Comparison of ENCODE assay signal across 22 cellular contexts in genomic region chr16:57873218-57873617, GRCh38.
DNase-seq lines count a peak whose midpoint lies in the region; ATAC-seq, FAIRE-seq and TF ChIP-seq lines count a peak whose summit lies in the region.
"Had no signal": no experiment of that assay in that cellular context is flagged by ENCODE, and none has a peak within 500 bp of the region (broad histone marks: within the 10 kb centered on the region; RNA-seq: fewer than 3 reads in every experiment).

No MANE protein-coding gene starts in this region.

- no peak overlapping the region for H4K5ac ChIP-seq in H1 (ENCODE audit: insufficient read length, low read depth, low read length)

- H3K9ac ChIP-seq in H1 (replicated peaks in 1 of 4; ENCODE audit: extremely low read depth in 1 of 4, low read depth in 3 of 4, low read length in 3 of 4): no peak overlapping the region
- H3K9ac ChIP-seq: BLaER1 had no signal

- no peak overlapping the region for H2AK5ac ChIP-seq in H1 (ENCODE audit: low read depth, low read length)

- H3K56ac ChIP-seq in H1 (replicated peaks; ENCODE audit: insufficient read length, low read depth, low read length): no peak overlapping the region

- WGBS in H1 (ENCODE audit: extremely low coverage in 1 of 2, insufficient coverage in 1 of 2, insufficient read length in 1 of 2, insufficient replicate concordance in 2 of 2, low coverage in 1 of 2, low lambda C conversion rate in 2 of 2, missing lambda C conversion rate in 1 of 2), 2 experiments: 19% methylated on average over 11 of the region's 11 CpGs; no CpG with 5 or more reads in 1 of the 2 experiments
- WGBS in spleen, 5 donors: 32 to 49% (median 37%) methylated on average over 11 of the region's 11 CpGs
- 19 to 33% (median 24%) methylated on average over 11 of the region's 11 CpGs for WGBS in heart left ventricle, 4 donors

- CTCF ChIA-PET in H1 (lab: Charles Lee; ENCODE audit: partially characterized antibody) (interaction anchor here (0.8 to 2.2 kb wide), 7 partner anchors 8 to 102 kb away, joined by 3 to 10 read pairs (median 5); no protein-coding TSS in a partner anchor), Caco-2 (lab: Charles Lee) (interaction anchor here (0.9 kb wide), 1 partner anchor 10 kb away, joined by 3 read pairs; no protein-coding TSS in a partner anchor)

- no peaks in the 10 kb centered on the region for H3K9me3 Mint-ChIP-seq in Caco-2 (ENCODE audit: unreplicated experiment)
- H3K9me3 Mint-ChIP-seq: natural killer cell had no signal

- no peaks in the 10 kb centered on the region for H3K27me3 ChIP-seq in H1 (replicated peaks in 1 of 4; ENCODE audit: control insufficient read depth in 3 of 4, extremely low read depth in 1 of 4, insufficient read depth in 3 of 4, low read length in 3 of 4)
- H3K27me3 ChIP-seq in spleen (replicated peaks in 1 of 7): peaks cover 0 to 31% (median 0%) of the 10 kb centered on the region in 7 donors
- H3K27me3 ChIP-seq in heart left ventricle: peaks cover 0 to 23% (median 6%) of the 10 kb centered on the region in 9 donors
- no peaks in the 10 kb centered on the region for H3K27me3 ChIP-seq in Caco-2 (replicated peaks; ENCODE audit: control insufficient read depth, insufficient read depth, low read length)
- H3K27me3 ChIP-seq: BLaER1, hepatocyte, upper lobe of left lung had no signal

- intact Hi-C loops in spleen (cut with DNase I; ENCODE audit: low total_unique reads) (no loop called here), heart left ventricle (cut with DNase I) (no loop called here), Caco-2 (cut with micrococcal nuclease; ENCODE audit: unreplicated experiment) (no loop called here)

- H2AFZ ChIP-seq in H1 (ENCODE audit: low read length): no peak overlapping the region
- H2AFZ ChIP-seq: hepatocyte had no signal

- H3K14ac ChIP-seq in H1 (ENCODE audit: insufficient read length): no peak overlapping the region

- no peak for ATAC-seq in heart left ventricle
- ATAC-seq: natural killer cell had no signal

- peak; percentile 89 for FAIRE-seq in H1 (lab: Jason Lieb, UNC)
- FAIRE-seq: bronchial epithelial cell had no signal

- H3K79me1 ChIP-seq in H1 (ENCODE audit: low read depth, low read length): no peaks in the 10 kb centered on the region

- no peaks in the 10 kb centered on the region for H3K27me3 Mint-ChIP-seq in Caco-2 (ENCODE audit: insufficient read depth, unreplicated experiment)

- no peak for TF ChIP-seq POLR2A in H1 (IDR thresholded peaks at IDR 0.05; ENCODE audit: control extremely low read depth in 1 of 2, low read depth in 2 of 2, low read length in 2 of 2)
- no peak for TF ChIP-seq POLR2A in spleen (IDR thresholded peaks at IDR 0.05)
- TF ChIP-seq POLR2A in heart left ventricle (IDR thresholded peaks at IDR 0.05): no peak

- peak overlapping the region; percentile 44 to 55 for H3K4me2 ChIP-seq in H1 (ENCODE audit: insufficient read depth in 1 of 2, low read depth in 2 of 2, low read length in 2 of 2)
- H3K4me2 ChIP-seq: BLaER1, hepatocyte had no signal

- no peak overlapping the region for H3K27ac Mint-ChIP-seq in Caco-2 (ENCODE audit: unreplicated experiment)
- H3K27ac Mint-ChIP-seq: natural killer cell had no signal

- no peaks in the 10 kb centered on the region; the same call in 1 of the 2 replicates for H3K23me2 ChIP-seq in H1 (ENCODE audit: low read depth, low read length)

- H3K23ac ChIP-seq in H1 (ENCODE audit: insufficient read length): no peak overlapping the region

- H3K27ac ChIP-seq in H1 (ENCODE audit: low read depth, low read length): no peak overlapping the region
- no peak overlapping the region for H3K27ac ChIP-seq in spleen
- no peak overlapping the region for H3K27ac ChIP-seq in heart left ventricle
- H3K27ac ChIP-seq: BLaER1, hepatocyte, stomach, upper lobe of left lung had no signal

- 0 out of 3 replicates have a peak, but pooled peaks of 1 of the 2 experiments have one; percentile 65 for TF ChIP-seq EP300 in H1 (IDR thresholded peaks at IDR 0.05; ENCODE audit: borderline replicate concordance in 1 of 2, low read depth in 2 of 2, low read length in 2 of 2)

- POLR2A ChIA-PET in H1 (lab: Charles Lee; ENCODE audit: partially characterized antibody) (interaction anchor here (0.6 to 2.2 kb wide), 3 partner anchors 10 to 63 kb away, joined by 3 to 5 read pairs (median 4); no protein-coding TSS in a partner anchor), Caco-2 (lab: Charles Lee) (no interaction called here)

- H3K9me3 ChIP-seq in H1 (ENCODE audit: insufficient read depth in 2 of 2, low read depth in 1 of 2, low read length in 1 of 2) (no peaks in the 10 kb centered on the region; a peak in 1 of 4 replicates), spleen (no peaks in the 10 kb centered on the region), heart left ventricle (no peaks in the 10 kb centered on the region), Caco-2 (no peaks in the 10 kb centered on the region)
- H3K9me3 ChIP-seq: BLaER1, stomach, upper lobe of left lung had no signal

- no peak for TF ChIP-seq RAD21 in H1 (IDR thresholded peaks at IDR 0.05 in 1 of 2, conservative IDR thresholded peaks at IDR 0.05 in 1 of 2; ENCODE audit: low read depth in 2 of 2, low read length in 2 of 2)

- H4K20me1 ChIP-seq in H1 (replicated peaks in 1 of 2; ENCODE audit: control insufficient read depth in 1 of 2, insufficient read depth in 2 of 2, low read length in 2 of 2): no peaks in the 10 kb centered on the region
- H4K20me1 ChIP-seq: BLaER1 had no signal

- H2BK5ac ChIP-seq in H1 (ENCODE audit: low read depth, low read length): no peak overlapping the region

- BruUV-seq in Caco-2 (replicated peaks; lab: Mats Ljungman, UMichigan): no TSS peak

- H3K4me3 Mint-ChIP-seq in Caco-2 (ENCODE audit: unreplicated experiment): no peak overlapping the region
- H3K4me3 Mint-ChIP-seq: natural killer cell had no signal

- H3K4ac ChIP-seq in H1 (replicated peaks; ENCODE audit: insufficient read length, low read depth, low read length): no peak overlapping the region

- H2BK15ac ChIP-seq in H1 (ENCODE audit: low read length): no peak overlapping the region

- H3K36me3 ChIP-seq in H1 (ENCODE audit: control insufficient read depth in 2 of 4, insufficient read depth in 4 of 4, low read length in 3 of 4): no peaks in the 10 kb centered on the region
- no peaks in the 10 kb centered on the region for H3K36me3 ChIP-seq in spleen
- H3K36me3 ChIP-seq in heart left ventricle: no peaks in the 10 kb centered on the region
- H3K36me3 ChIP-seq in Caco-2 (ENCODE audit: control insufficient read depth, insufficient read depth, low read length): no peaks in the 10 kb centered on the region
- H3K36me3 ChIP-seq: BLaER1, stomach, upper lobe of left lung had no signal

- TF ChIP-seq CTCF in H1 (IDR thresholded peaks at IDR 0.05; ENCODE audit: control extremely low read depth in 1 of 3, insufficient read depth in 1 of 3, low read depth in 1 of 3, low read length in 3 of 3) (no peak), spleen (IDR thresholded peaks at IDR 0.05 in 8 of 11, conservative IDR thresholded peaks at IDR 0.05 in 3 of 11) (no peak), heart left ventricle (IDR thresholded peaks at IDR 0.05) (no peak), Caco-2 (IDR thresholded peaks at IDR 0.05; ENCODE audit: insufficient read depth in 1 of 2, low read depth in 1 of 2, low read length in 1 of 2, severe bottlenecking in 1 of 2, unreplicated experiment in 1 of 2) (no peak)

- H3K4me3 ChIP-seq in H1 (ENCODE audit: extremely low read depth in 1 of 4, insufficient read depth in 2 of 4, low read depth in 3 of 4, low read length in 4 of 4) (peak overlapping the region in 3 of 4 experiments; percentile 18 to 39 (median 27); a peak in 4 of 8 replicates), spleen (no peak overlapping the region), heart left ventricle (no peak overlapping the region), Caco-2 (ENCODE audit: low read depth, low read length) (no peak overlapping the region)
- H3K4me3 ChIP-seq: BLaER1, hepatocyte, stomach, upper lobe of left lung had no signal

- no peak overlapping the region for H3K18ac ChIP-seq in H1 (ENCODE audit: extremely low read depth, low read length)

- H3K36me3 Mint-ChIP-seq in Caco-2 (ENCODE audit: insufficient read depth, unreplicated experiment): no peaks in the 10 kb centered on the region
- H3K36me3 Mint-ChIP-seq: natural killer cell had no signal

- peaks cover 6% of the 10 kb centered on the region for H3K4me1 Mint-ChIP-seq in Caco-2 (ENCODE audit: low read depth, unreplicated experiment)
- H3K4me1 Mint-ChIP-seq: natural killer cell had no signal

- no peak overlapping the region for H4K8ac ChIP-seq in H1 (ENCODE audit: extremely low read depth, insufficient read depth, low read length)

- no peak overlapping the region for H4K91ac ChIP-seq in H1 (replicated peaks; ENCODE audit: insufficient read length, low read length)

- H2BK12ac ChIP-seq in H1 (ENCODE audit: low read depth, low read length): no peak overlapping the region

- peaks cover 0 to 6% (median 3%) of the 10 kb centered on the region in 4 experiments; a peak in 3 of 7 replicates for H3K4me1 ChIP-seq in H1 (replicated peaks in 1 of 4; ENCODE audit: control insufficient read depth in 3 of 4, insufficient read depth in 4 of 4, low read length in 3 of 4)
- H3K4me1 ChIP-seq in spleen: no peaks in the 10 kb centered on the region
- H3K4me1 ChIP-seq in heart left ventricle: peaks cover 0 to 12% (median 0%) of the 10 kb centered on the region in 12 donors
- H3K4me1 ChIP-seq in Caco-2: no peaks in the 10 kb centered on the region
- H3K4me1 ChIP-seq: BLaER1, stomach, upper lobe of left lung had no signal

- no peak overlapping the region for H2BK20ac ChIP-seq in H1 (ENCODE audit: low read length)

- H3K79me2 ChIP-seq in H1 (ENCODE audit: control insufficient read depth in 1 of 2, insufficient read depth in 2 of 2, low read length in 2 of 2): no peaks in the 10 kb centered on the region
- H3K79me2 ChIP-seq: hepatocyte had no signal

- H2BK120ac ChIP-seq in H1 (replicated peaks; ENCODE audit: low read depth, low read length): no peak overlapping the region

- DNase-seq in NCI-H1105 treated with DMSO at 0.1 percent for 48 hours (lab: John Stamatoyannopoulos, UW) (peak; percentile 10), NCI-H1105 (lab: John Stamatoyannopoulos, UW) (no peak), NCI-H187 treated with DMSO at 0.1 percent for 48 hours (lab: John Stamatoyannopoulos, UW) (peak; percentile 38), H1 (ENCODE audit: low read depth in 1 of 2, low spot score in 2 of 2) (peak; percentile 50 to 64), spleen (peak; percentile 16), NK-92 (lab: John Stamatoyannopoulos, UW; ENCODE audit: unreplicated experiment) (no peak), heart left ventricle (no peak), Caco-2 (no peak)
- DNase-seq: activated CD4-positive, alpha-beta T cell treated with anti-CD3 and anti-CD28 coated beads, Interleukin-2, amount 50 U/mL, for 1 hour; activated CD8-positive, alpha-beta memory T cell treated with anti-CD3 and anti-CD28 coated beads, Interleukin-2, amount 50 U/mL, for 4 hours; activated effector memory CD4-positive, alpha-beta T cell treated with Interleukin-2 at 50 U/mL for 16 hours; dermis blood vessel endothelial cell; natural killer cell; posterior cingulate gyrus; SHP77 treated with DMSO at 0.1 percent for 48 hours; stimulated activated CD4-positive, alpha-beta T cell treated with anti-CD3 and anti-CD28 coated beads, Interleukin-2, amount 100 ng/mL, for 24 hours; stomach; T-helper 1 cell; upper lobe of left lung had no signal

TF ChIP-seq in H1, 55 proteins besides CTCF, POLR2A, EP300 and RAD21 (continues in another document):
- TF ChIP-seq HDAC2 (IDR thresholded peaks at IDR 0.05; ENCODE audit: borderline replicate concordance in 1 of 2, low read depth in 2 of 2, low read length in 2 of 2): peak in 1 of 2 experiments; percentile 60; a peak in 1 of 4 replicates

Comparison
In these comparisons a context has a peak if more than half of its experiments do, and no peak if none do; other contexts are left out.
1. DNase-seq: peak in NCI-H1105 treated with DMSO at 0.1 percent for 48 hours (single experiment), NCI-H187 treated with DMSO at 0.1 percent for 48 hours (single experiment), H1 (2 of 2) and spleen (single experiment); none in NCI-H1105 (single experiment), NK-92 (single experiment), heart left ventricle (0 of 5) and Caco-2 (0 of 2).
2. H3K4me3 ChIP-seq: peak in H1 (3 of 4); none in spleen (0 of 8), heart left ventricle (0 of 12) and Caco-2 (single experiment).